ENCODE assay signal across 11 cellular contexts in the genomic region with DNA sequence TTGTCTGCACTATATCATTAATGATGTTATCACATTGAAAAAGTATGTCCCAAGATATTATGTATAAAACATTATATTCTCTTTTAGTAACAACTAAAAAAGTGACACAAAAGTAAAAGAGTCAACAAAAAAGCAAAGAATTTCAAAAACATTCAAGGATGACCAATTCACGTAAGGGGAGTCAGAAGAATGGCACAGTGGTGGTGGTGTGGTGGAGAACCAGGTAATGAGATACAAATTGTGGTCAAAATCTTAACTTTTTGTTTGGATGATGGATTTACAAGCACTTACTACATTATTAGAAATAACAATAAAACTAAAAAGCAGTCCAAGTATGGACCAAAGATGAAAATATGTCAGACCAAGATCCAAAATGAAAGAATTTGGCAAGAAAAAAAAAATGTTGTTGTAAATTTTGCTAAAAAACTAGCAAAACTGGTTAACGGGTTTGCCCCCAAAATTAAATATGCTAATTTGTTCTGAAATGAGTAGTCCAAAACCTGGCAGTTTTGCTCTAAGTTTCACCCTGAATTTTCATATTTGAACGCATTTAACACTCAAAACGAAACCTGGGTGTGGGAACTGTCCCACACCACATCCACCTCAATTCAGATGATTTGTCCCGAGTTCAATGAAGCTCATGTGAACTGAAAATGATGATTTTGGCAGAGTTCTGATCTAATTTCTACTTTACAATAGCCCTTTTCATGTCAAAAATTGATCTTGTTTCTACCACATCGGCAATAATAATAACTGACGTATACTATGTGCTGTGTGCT.
DNase-seq lines count a peak whose midpoint lies in the region; ATAC-seq lines count a peak whose summit lies in the region.
"Had no signal": no experiment of that assay in that cellular context is flagged by ENCODE, and none has a peak within 500 bp of the region (broad histone marks: within the 10 kb centered on the region; RNA-seq: fewer than 3 reads in every experiment).

No MANE protein-coding gene starts in this region.

- ATAC-seq in HG02623 (IDR thresholded peaks at IDR 0.05; ENCODE audit: unreplicated experiment): peak; percentile 80
- ATAC-seq: heart right ventricle had no signal

- DNase-seq in activated CD4-positive, alpha-beta T cell treated with anti-CD3 and anti-CD28 coated beads for 48 hours: peak; percentile 53
- DNase-seq in activated CD4-positive, alpha-beta T cell treated with anti-CD3 and anti-CD28 coated beads for 4 hours: no peak
- peak; percentile 9 for DNase-seq in MV-4-11 (lab: John Stamatoyannopoulos, UW)
- DNase-seq in stimulated activated CD8-positive, alpha-beta memory T cell treated with anti-CD3 and anti-CD28 coated beads, Interleukin-15, amount 100 ng/mL, for 48 hours (ENCODE audit: low read depth in 2 of 2): peak; percentile 31 to 43
- DNase-seq in NCI-H1092 (lab: John Stamatoyannopoulos, UW): no peak
- no peak for DNase-seq in NCI-H524 (lab: John Stamatoyannopoulos, UW)
- no peak for DNase-seq in SIG-M5 treated with dmso at 0.1 percent for 504 hours (lab: John Stamatoyannopoulos, UW; ENCODE audit: unreplicated experiment)
- DNase-seq: amygdala, H9, heart right ventricle had no signal

Comparison
In these comparisons a context has a peak if more than half of its experiments do, and no peak if none do; other contexts are left out.
1. DNase-seq: peak in activated CD4-positive, alpha-beta T cell treated with anti-CD3 and anti-CD28 coated beads for 48 hours (single experiment), MV-4-11 (single experiment) and stimulated activated CD8-positive, alpha-beta memory T cell treated with anti-CD3 and anti-CD28 coated beads, Interleukin-15, amount 100 ng/mL, for 48 hours (2 of 2); none in activated CD4-positive, alpha-beta T cell treated with anti-CD3 and anti-CD28 coated beads for 4 hours (0 of 2), NCI-H1092 (single experiment), NCI-H524 (0 of 2) and SIG-M5 treated with dmso at 0.1 percent for 504 hours (single experiment).